ENCODE assay signal across 9 cellular contexts in genomic region chr6:29631209-29631810, GRCh38. TPM values are rescaled to one million over a fixed set of nuclear protein-coding genes. Genes with fewer than 3 reads are reported as not detected.
DNase-seq lines count a peak whose midpoint lies in the region; ATAC-seq and TF ChIP-seq lines count a peak whose summit lies in the region.
"Had no signal": no experiment of that assay in that cellular context is flagged by ENCODE, and none has a peak within 500 bp of the region (broad histone marks: within the 10 kb centered on the region; RNA-seq: fewer than 3 reads in every experiment).

No MANE protein-coding gene starts in this region.

- TF ChIP-seq CTCF in MM.1S (IDR thresholded peaks at IDR 0.05; ENCODE audit: low read length) = no peak
- TF ChIP-seq CTCF in gastroesophageal sphincter (IDR thresholded peaks at IDR 0.05) = no peak

- H3K27me3 ChIP-seq in CD8-positive, alpha-beta memory T cell (ENCODE audit: insufficient read depth, low read length, poor library complexity, severe bottlenecking) = peaks cover 4% of the 10 kb centered on the region
- H3K27me3 ChIP-seq in MM.1S (replicated peaks; ENCODE audit: insufficient read depth, low read length) = no peaks in the 10 kb centered on the region
- no peaks in the 10 kb centered on the region for H3K27me3 ChIP-seq in gastroesophageal sphincter

- peak overlapping the region; percentile 66 for H3K4me3 ChIP-seq in CD8-positive, alpha-beta memory T cell (ENCODE audit: low read length)
- no peak overlapping the region for H3K4me3 ChIP-seq in MM.1S (ENCODE audit: low read length)
- H3K4me3 ChIP-seq in gastroesophageal sphincter = peak overlapping the region in 1 of 2 donors; percentile 91

- H3K9me3 Mint-ChIP-seq in CD8-positive, alpha-beta memory T cell = no peaks in the 10 kb centered on the region
- H3K9me3 Mint-ChIP-seq in central memory CD8-positive, alpha-beta T cell = no peaks in the 10 kb centered on the region
- H3K9me3 Mint-ChIP-seq in naive thymus-derived CD8-positive, alpha-beta T cell = no peaks in the 10 kb centered on the region

- TF ChIP-seq POLR2A in gastroesophageal sphincter (IDR thresholded peaks at IDR 0.05) = no peak

- H3K79me2 ChIP-seq in MM.1S (ENCODE audit: low read length) = no peaks in the 10 kb centered on the region

- peak overlapping the region; percentile 0 for H3K27ac ChIP-seq in CD8-positive, alpha-beta memory T cell (ENCODE audit: low read depth, low read length)
- H3K27ac ChIP-seq in MM.1S (ENCODE audit: low read length) = no peak overlapping the region
- H3K27ac ChIP-seq in gastroesophageal sphincter = no peak overlapping the region

- no peaks in the 10 kb centered on the region for H3F3A ChIP-seq in MM.1S (ENCODE audit: insufficient read depth, low read length)

- no peaks in the 10 kb centered on the region for H3K9me2 ChIP-seq in MM.1S (replicated peaks; ENCODE audit: insufficient read depth, low read length)

- H3K36me3 Mint-ChIP-seq in CD8-positive, alpha-beta memory T cell = peaks cover 0 to 2% (median 1%) of the 10 kb centered on the region in 3 donors
- peaks cover 2% of the 10 kb centered on the region for H3K36me3 Mint-ChIP-seq in central memory CD8-positive, alpha-beta T cell (ENCODE audit: insufficient read depth)
- no peaks in the 10 kb centered on the region for H3K36me3 Mint-ChIP-seq in naive thymus-derived CD8-positive, alpha-beta T cell

- no peaks in the 10 kb centered on the region for H3K9me3 ChIP-seq in CD8-positive, alpha-beta memory T cell (ENCODE audit: low read length)
- H3K9me3 ChIP-seq in MM.1S (replicated peaks; ENCODE audit: insufficient read depth, low read length) (no peaks in the 10 kb centered on the region), gastroesophageal sphincter (no peaks in the 10 kb centered on the region)

- POLR2A ChIA-PET in CD8-positive, alpha-beta memory T cell (lab: Charles Lee) = no interaction called here
- POLR2A ChIA-PET in naive thymus-derived CD8-positive, alpha-beta T cell (lab: Charles Lee) = interaction anchor here (0.7 to 0.9 kb wide), 3 partner anchors 19 to 20 kb away, joined by 3 read pairs; no protein-coding TSS in a partner anchor

- H3K4me1 ChIP-seq in CD8-positive, alpha-beta memory T cell (ENCODE audit: insufficient read depth, low read length) = peaks cover 29% of the 10 kb centered on the region
- H3K4me1 ChIP-seq in MM.1S (ENCODE audit: low read length) (0 out of 2 replicates have a peak, but pooled peaks cover 5% of the 10 kb centered on the region), gastroesophageal sphincter (peaks cover 0 to 69% (median 20%) of the 10 kb centered on the region in 3 donors)

- peak overlapping the region; percentile 90; the same call in 1 of the 2 replicates for H3K4me2 ChIP-seq in MM.1S (ENCODE audit: low read depth, low read length)

- ATAC-seq in central memory CD8-positive, alpha-beta T cell (replicated peaks; ENCODE audit: extremely low read depth, poor library complexity, severe bottlenecking) = no peak
- ATAC-seq in naive thymus-derived CD8-positive, alpha-beta T cell = no peak
- ATAC-seq in gastroesophageal sphincter = no peak

- no peaks in the 10 kb centered on the region for H3K36me3 ChIP-seq in CD8-positive, alpha-beta memory T cell (ENCODE audit: insufficient read depth, low read length)
- H3K36me3 ChIP-seq in MM.1S (replicated peaks; ENCODE audit: insufficient read depth, low read length) (no peaks in the 10 kb centered on the region), gastroesophageal sphincter (no peaks in the 10 kb centered on the region)

- no peak for TF ChIP-seq EP300 in gastroesophageal sphincter (IDR thresholded peaks at IDR 0.05)

- no peaks in the 10 kb centered on the region for H4K20me1 ChIP-seq in MM.1S (ENCODE audit: insufficient read depth, low read length)

- H3K9ac ChIP-seq in MM.1S (ENCODE audit: low read length) = no peak overlapping the region

- peaks cover 41 to 54% (median 43%) of the 10 kb centered on the region in 3 donors for H3K4me1 Mint-ChIP-seq in CD8-positive, alpha-beta memory T cell
- H3K4me1 Mint-ChIP-seq in central memory CD8-positive, alpha-beta T cell = peaks cover 35% of the 10 kb centered on the region
- H3K4me1 Mint-ChIP-seq in naive thymus-derived CD8-positive, alpha-beta T cell = peaks cover 32 to 72% (median 55%) of the 10 kb centered on the region in 4 donors

- peak overlapping the region in 4 of 8 donors; percentile 10 to 89 (median 46) for H3K27ac Mint-ChIP-seq in CD8-positive, alpha-beta memory T cell
- H3K27ac Mint-ChIP-seq in central memory CD8-positive, alpha-beta T cell (ENCODE audit: low read depth) = peak overlapping the region; percentile 48
- peak overlapping the region in 6 of 10 donors; percentile 2 to 83 (median 69) for H3K27ac Mint-ChIP-seq in naive thymus-derived CD8-positive, alpha-beta T cell

- WGBS in gastroesophageal sphincter (ENCODE audit: low coverage in 1 of 2), 2 donors = 75 to 92% methylated on average over 2 to 4 of the region's 14 CpGs

- no peak overlapping the region for H2AFZ ChIP-seq in MM.1S (ENCODE audit: low read length)

- peaks cover 3 to 17% of the 10 kb centered on the region in 2 donors for H3K27me3 Mint-ChIP-seq in CD8-positive, alpha-beta memory T cell
- peaks cover 28% of the 10 kb centered on the region for H3K27me3 Mint-ChIP-seq in central memory CD8-positive, alpha-beta T cell
- H3K27me3 Mint-ChIP-seq in naive thymus-derived CD8-positive, alpha-beta T cell = peaks cover 0 to 3% (median 0%) of the 10 kb centered on the region in 5 donors

- H3K4me3 Mint-ChIP-seq in CD8-positive, alpha-beta memory T cell = peak overlapping the region; percentile 83 to 97 (median 87)
- H3K4me3 Mint-ChIP-seq in central memory CD8-positive, alpha-beta T cell = peak overlapping the region; percentile 90
- peak overlapping the region; percentile 81 to 94 (median 90) for H3K4me3 Mint-ChIP-seq in naive thymus-derived CD8-positive, alpha-beta T cell

- CTCF ChIA-PET in CD8-positive, alpha-beta memory T cell (lab: Charles Lee) = interaction anchor here (1.0 to 8.4 kb wide), 3 partner anchors 10 to 22 kb away, joined by 4 to 34 read pairs (median 5); no protein-coding TSS in a partner anchor

- DNase-seq in CD8-positive, alpha-beta memory T cell = no peak
- DNase-seq in MM.1S (no peak), NCI-H1105 treated with DMSO at 0.1 percent for 48 hours (lab: John Stamatoyannopoulos, UW) (no peak), NCI-H187 treated with DMSO at 0.1 percent for 48 hours (lab: John Stamatoyannopoulos, UW) (no peak), NCI-H2029 treated with DMSO at 0.1 percent for 48 hours (lab: John Stamatoyannopoulos, UW) (no peak)
- DNase-seq in central memory CD8-positive, alpha-beta T cell (ENCODE audit: low spot score in 2 of 2) = no peak
- DNase-seq in naive thymus-derived CD8-positive, alpha-beta T cell = no peak

RNA-seq across cellular contexts. Expression of gene GABBR1, which starts 1.7 kb away (rescaled TPM):
- 1 to 10 TPM; 8.3 to 8.8 TPM for total RNA-seq in CD8-positive, alpha-beta memory T cell
- polyA plus RNA-seq in CD8-positive, alpha-beta memory T cell = 0.45 TPM
- total RNA-seq in naive thymus-derived CD8-positive, alpha-beta T cell = 10 to 100 TPM; 33.3 to 36.4 TPM
- polyA plus RNA-seq in naive thymus-derived CD8-positive, alpha-beta T cell = under 1 TPM; 0.46 to 0.92 (median 0.64) TPM
- 10 to 100 TPM; 17.8 to 90.1 (median 44.8) TPM for total RNA-seq in gastroesophageal sphincter

RNA-seq across cellular contexts. Expression of gene MOG, which starts 25.6 kb away (rescaled TPM):
- total RNA-seq in CD8-positive, alpha-beta memory T cell = not detected
- not detected for polyA plus RNA-seq in CD8-positive, alpha-beta memory T cell
- total RNA-seq in naive thymus-derived CD8-positive, alpha-beta T cell = not detected
- polyA plus RNA-seq in naive thymus-derived CD8-positive, alpha-beta T cell = not detected
- not detected for total RNA-seq in gastroesophageal sphincter

RNA-seq across cellular contexts. Expression of gene OR2H2, which starts 46.4 kb away (rescaled TPM):
- not detected for total RNA-seq in CD8-positive, alpha-beta memory T cell
- not detected for polyA plus RNA-seq in CD8-positive, alpha-beta memory T cell
- not detected for total RNA-seq in naive thymus-derived CD8-positive, alpha-beta T cell
- not detected for polyA plus RNA-seq in naive thymus-derived CD8-positive, alpha-beta T cell
- not detected for total RNA-seq in gastroesophageal sphincter
- total RNA-seq: posterior vena cava had no signal

RNA-seq across cellular contexts. Expression of gene ZFP57, which starts 49.6 kb away (rescaled TPM):
- total RNA-seq in CD8-positive, alpha-beta memory T cell = 1 to 10 TPM; 9.0 to 9.2 TPM
- polyA plus RNA-seq in CD8-positive, alpha-beta memory T cell = 2.2 TPM
- total RNA-seq in naive thymus-derived CD8-positive, alpha-beta T cell = 1 to 10 TPM; 4.6 to 5.6 TPM
- 1 to 10 TPM in 1 of 3 donors, not detected in 2; 1.8 TPM for polyA plus RNA-seq in naive thymus-derived CD8-positive, alpha-beta T cell
- 1 to 10 TPM in 2 of 4 donors, not detected in 2; 4.7 to 6.2 TPM for total RNA-seq in gastroesophageal sphincter
